ENCODE assay signal across 2 cellular contexts in genomic region chr4:66746918-66747317, GRCh38.
DNase-seq lines count a peak whose midpoint lies in the region; ATAC-seq, FAIRE-seq and TF ChIP-seq lines count a peak whose summit lies in the region.
"Not testable (repeated sequence)": the region's sequence is repeated elsewhere in the genome, so short reads cannot be mapped to it uniquely, and the experiment has no call there.

No MANE protein-coding gene starts in this region.

- whole genome bisulfite sequencing in A549 (ENCODE audit: missing lambda C conversion rate) = 89% methylated on average over 4 of the region's 4 CpGs

- not testable (repeated sequence) for TF ChIP-seq POLR2A in A549 (IDR thresholded peaks at IDR 0.05; ENCODE audit: low read length)

- not testable (repeated sequence) for H3K27ac ChIP-seq in A549; HEK293 (ENCODE audit: extremely low read depth, low read depth, low read length)

- DNase-seq in A549 (ENCODE audit: low read depth in 1 of 2, low spot score in 1 of 2) = not testable (repeated sequence)

- not testable (repeated sequence) for H3K36me3 ChIP-seq in HEK293 (ENCODE audit: control insufficient read depth in 2 of 2, insufficient read depth in 1 of 2, low read length in 2 of 2)

- H3K4me2 ChIP-seq in A549 = not testable (repeated sequence)

- ATAC-seq in A549 = not testable (repeated sequence)

- CTCF ChIA-PET in A549 (lab: Yijun Ruan, JAX) (interaction anchor here (0.7 kb wide), 1 partner anchor 12 kb away, joined by 3 read pairs; no protein-coding TSS in a partner anchor), HEK293 (lab: Yijun Ruan, JAX) (interaction anchor here (0.6 kb wide), 2 partner anchors 11 to 38 kb away, joined by 3 read pairs; no protein-coding TSS in a partner anchor)

- not testable (repeated sequence) for H3K4me1 ChIP-seq in A549; HEK293 (ENCODE audit: control insufficient read depth, insufficient read depth, low read length)

- TF ChIP-seq RAD21 in A549 (conservative IDR thresholded peaks at IDR 0.05 in 1 of 2, IDR thresholded peaks at IDR 0.05 in 1 of 2) = not testable (repeated sequence)

- not testable (repeated sequence) for TF ChIP-seq EP300 in A549 (IDR thresholded peaks at IDR 0.05)

- not testable (repeated sequence) for H3K4me3 ChIP-seq in A549; HEK293 (ENCODE audit: low read depth, low read length)

- FAIRE-seq in A549 (lab: Jason Lieb, UNC) = not testable (repeated sequence)

- TF ChIP-seq CTCF in A549 (IDR thresholded peaks at IDR 0.05); HEK293 (tag by site-specific recombination; IDR thresholded peaks at IDR 0.05): not testable (repeated sequence)

- H3K9me3 ChIP-seq in A549; HEK293 (ENCODE audit: control insufficient read depth, insufficient read depth, low read depth, low read length): not testable (repeated sequence)

- POLR2A ChIA-PET in A549 (lab: Yijun Ruan, JAX); HEK293 (lab: Yijun Ruan, JAX): not testable (repeated sequence)

TF ChIP-seq in A549, 52 proteins besides CTCF, POLR2A, EP300 and RAD21:
- TF ChIP-seq ZC3H11A (IDR thresholded peaks at IDR 0.05) = peak; percentile 57

TF ChIP-seq in HEK293, 187 proteins besides CTCF, POLR2A, EP300 and RAD21:
- TF ChIP-seq, protein P1, sequence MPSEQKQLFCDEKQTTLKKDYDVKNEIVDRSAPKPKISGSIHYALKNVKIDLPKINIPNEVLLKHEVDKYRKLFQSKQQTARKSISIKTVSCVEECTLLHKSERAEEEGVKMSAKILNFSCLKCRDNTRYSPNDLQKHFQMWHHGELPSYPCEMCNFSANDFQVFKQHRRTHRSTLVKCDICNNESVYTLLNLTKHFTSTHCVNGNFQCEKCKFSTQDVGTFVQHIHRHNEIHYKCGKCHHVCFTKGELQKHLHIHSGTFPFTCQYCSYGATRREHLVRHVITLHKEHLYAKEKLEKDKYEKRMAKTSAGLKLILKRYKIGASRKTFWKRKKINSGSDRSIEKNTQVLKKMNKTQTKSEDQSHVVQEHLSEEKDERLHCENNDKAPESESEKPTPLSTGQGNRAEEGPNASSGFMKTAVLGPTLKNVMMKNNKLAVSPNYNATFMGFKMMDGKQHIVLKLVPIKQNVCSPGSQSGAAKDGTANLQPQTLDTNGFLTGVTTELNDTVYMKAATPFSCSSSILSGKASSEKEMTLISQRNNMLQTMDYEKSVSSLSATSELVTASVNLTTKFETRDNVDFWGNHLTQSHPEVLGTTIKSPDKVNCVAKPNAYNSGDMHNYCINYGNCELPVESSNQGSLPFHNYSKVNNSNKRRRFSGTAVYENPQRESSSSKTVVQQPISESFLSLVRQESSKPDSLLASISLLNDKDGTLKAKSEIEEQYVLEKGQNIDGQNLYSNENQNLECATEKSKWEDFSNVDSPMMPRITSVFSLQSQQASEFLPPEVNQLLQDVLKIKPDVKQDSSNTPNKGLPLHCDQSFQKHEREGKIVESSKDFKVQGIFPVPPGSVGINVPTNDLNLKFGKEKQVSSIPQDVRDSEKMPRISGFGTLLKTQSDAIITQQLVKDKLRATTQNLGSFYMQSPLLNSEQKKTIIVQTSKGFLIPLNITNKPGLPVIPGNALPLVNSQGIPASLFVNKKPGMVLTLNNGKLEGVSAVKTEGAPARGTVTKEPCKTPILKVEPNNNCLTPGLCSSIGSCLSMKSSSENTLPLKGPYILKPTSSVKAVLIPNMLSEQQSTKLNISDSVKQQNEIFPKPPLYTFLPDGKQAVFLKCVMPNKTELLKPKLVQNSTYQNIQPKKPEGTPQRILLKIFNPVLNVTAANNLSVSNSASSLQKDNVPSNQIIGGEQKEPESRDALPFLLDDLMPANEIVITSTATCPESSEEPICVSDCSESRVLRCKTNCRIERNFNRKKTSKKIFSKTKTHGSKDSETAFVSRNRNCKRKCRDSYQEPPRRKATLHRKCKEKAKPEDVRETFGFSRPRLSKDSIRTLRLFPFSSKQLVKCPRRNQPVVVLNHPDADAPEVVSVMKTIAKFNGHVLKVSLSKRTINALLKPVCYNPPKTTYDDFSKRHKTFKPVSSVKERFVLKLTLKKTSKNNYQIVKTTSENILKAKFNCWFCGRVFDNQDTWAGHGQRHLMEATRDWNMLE (tag by site-specific recombination; conservative IDR thresholded peaks at IDR 0.05; ENCODE audit: low read depth) = peak; percentile 66
- TF ChIP-seq ZNF202 (tag by site-specific recombination; IDR thresholded peaks at IDR 0.05; ENCODE audit: borderline replicate concordance) (peak; percentile 58; the same call in 1 of the 2 replicates), ZNF623 (tag by site-specific recombination; IDR thresholded peaks at IDR 0.05) (peak; percentile 41; the same call in 1 of the 2 replicates), ZNF341 (tag by site-specific recombination; IDR thresholded peaks at IDR 0.05; ENCODE audit: low read depth) (0 out of 2 replicates have a peak, but pooled peaks have one; percentile 11), ZBTB8A (tag by site-specific recombination; IDR thresholded peaks at IDR 0.05) (peak; percentile 51; the same call in 1 of the 2 replicates), ZNF558 (tag by site-specific recombination; IDR thresholded peaks at IDR 0.05) (0 out of 2 replicates have a peak, but pooled peaks have one; percentile 24), ZNF555 (tag by site-specific recombination; conservative IDR thresholded peaks at IDR 0.05) (peak; percentile 56), ZNF426 (tag by site-specific recombination; IDR thresholded peaks at IDR 0.05) (peak; percentile 65), ZNF140 (tag by site-specific recombination; IDR thresholded peaks at IDR 0.05) (peak; percentile 47; the same call in 1 of the 2 replicates), ZNF510 (tag by site-specific recombination; IDR thresholded peaks at IDR 0.05; ENCODE audit: insufficient replicate concordance) (peak; percentile 28), ZNF654 (tag by site-specific recombination; IDR thresholded peaks at IDR 0.05; ENCODE audit: low read depth) (peak; percentile 16; the same call in 1 of the 2 replicates), ZNF394 (tag by site-specific recombination; IDR thresholded peaks at IDR 0.05; ENCODE audit: borderline replicate concordance) (peak; percentile 62; the same call in 1 of the 2 replicates)
- TF ChIP-seq, protein P2, sequence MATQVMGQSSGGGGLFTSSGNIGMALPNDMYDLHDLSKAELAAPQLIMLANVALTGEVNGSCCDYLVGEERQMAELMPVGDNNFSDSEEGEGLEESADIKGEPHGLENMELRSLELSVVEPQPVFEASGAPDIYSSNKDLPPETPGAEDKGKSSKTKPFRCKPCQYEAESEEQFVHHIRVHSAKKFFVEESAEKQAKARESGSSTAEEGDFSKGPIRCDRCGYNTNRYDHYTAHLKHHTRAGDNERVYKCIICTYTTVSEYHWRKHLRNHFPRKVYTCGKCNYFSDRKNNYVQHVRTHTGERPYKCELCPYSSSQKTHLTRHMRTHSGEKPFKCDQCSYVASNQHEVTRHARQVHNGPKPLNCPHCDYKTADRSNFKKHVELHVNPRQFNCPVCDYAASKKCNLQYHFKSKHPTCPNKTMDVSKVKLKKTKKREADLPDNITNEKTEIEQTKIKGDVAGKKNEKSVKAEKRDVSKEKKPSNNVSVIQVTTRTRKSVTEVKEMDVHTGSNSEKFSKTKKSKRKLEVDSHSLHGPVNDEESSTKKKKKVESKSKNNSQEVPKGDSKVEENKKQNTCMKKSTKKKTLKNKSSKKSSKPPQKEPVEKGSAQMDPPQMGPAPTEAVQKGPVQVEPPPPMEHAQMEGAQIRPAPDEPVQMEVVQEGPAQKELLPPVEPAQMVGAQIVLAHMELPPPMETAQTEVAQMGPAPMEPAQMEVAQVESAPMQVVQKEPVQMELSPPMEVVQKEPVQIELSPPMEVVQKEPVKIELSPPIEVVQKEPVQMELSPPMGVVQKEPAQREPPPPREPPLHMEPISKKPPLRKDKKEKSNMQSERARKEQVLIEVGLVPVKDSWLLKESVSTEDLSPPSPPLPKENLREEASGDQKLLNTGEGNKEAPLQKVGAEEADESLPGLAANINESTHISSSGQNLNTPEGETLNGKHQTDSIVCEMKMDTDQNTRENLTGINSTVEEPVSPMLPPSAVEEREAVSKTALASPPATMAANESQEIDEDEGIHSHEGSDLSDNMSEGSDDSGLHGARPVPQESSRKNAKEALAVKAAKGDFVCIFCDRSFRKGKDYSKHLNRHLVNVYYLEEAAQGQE (tag by site-specific recombination; IDR thresholded peaks at IDR 0.05) = peak; percentile 47; the same call in 1 of the 2 replicates
- TF ChIP-seq, protein P3, sequence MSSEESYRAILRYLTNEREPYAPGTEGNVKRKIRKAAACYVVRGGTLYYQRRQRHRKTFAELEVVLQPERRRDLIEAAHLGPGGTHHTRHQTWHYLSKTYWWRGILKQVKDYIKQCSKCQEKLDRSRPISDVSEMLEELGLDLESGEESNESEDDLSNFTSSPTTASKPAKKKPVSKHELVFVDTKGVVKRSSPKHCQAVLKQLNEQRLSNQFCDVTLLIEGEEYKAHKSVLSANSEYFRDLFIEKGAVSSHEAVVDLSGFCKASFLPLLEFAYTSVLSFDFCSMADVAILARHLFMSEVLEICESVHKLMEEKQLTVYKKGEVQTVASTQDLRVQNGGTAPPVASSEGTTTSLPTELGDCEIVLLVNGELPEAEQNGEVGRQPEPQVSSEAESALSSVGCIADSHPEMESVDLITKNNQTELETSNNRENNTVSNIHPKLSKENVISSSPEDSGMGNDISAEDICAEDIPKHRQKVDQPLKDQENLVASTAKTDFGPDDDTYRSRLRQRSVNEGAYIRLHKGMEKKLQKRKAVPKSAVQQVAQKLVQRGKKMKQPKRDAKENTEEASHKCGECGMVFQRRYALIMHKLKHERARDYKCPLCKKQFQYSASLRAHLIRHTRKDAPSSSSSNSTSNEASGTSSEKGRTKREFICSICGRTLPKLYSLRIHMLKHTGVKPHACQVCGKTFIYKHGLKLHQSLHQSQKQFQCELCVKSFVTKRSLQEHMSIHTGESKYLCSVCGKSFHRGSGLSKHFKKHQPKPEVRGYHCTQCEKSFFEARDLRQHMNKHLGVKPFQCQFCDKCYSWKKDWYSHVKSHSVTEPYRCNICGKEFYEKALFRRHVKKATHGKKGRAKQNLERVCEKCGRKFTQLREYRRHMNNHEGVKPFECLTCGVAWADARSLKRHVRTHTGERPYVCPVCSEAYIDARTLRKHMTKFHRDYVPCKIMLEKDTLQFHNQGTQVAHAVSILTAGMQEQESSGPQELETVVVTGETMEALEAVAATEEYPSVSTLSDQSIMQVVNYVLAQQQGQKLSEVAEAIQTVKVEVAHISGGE (tag by site-specific recombination; conservative IDR thresholded peaks at IDR 0.05; ENCODE audit: low read depth) = peak; percentile 54; the same call in 1 of the 2 replicates
